In the genomic region with DNA sequence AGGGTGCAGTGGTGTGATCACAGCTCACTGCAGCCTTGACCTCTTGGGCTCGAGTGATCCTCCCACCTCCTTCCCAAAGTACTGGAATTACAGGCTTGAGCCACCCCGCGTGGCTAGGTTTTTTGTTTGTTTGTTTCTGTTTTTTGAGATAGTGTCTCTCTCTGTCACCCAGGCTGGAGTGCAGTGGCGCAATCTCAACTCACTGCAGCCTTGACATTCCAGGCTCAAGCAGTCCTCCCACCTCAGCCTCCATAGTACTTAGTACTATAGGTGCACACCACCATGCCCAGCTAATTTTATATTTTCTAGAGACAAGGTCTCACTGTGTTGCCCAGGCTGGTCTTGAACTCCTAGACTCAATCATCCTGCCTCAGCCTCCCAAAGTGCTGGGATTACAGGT, we compare ENCODE assay signal across 7 cellular contexts. TPM values are rescaled to one million over a fixed set of nuclear protein-coding genes. Genes with fewer than 3 reads are reported as not detected.
"Had no signal": no experiment of that assay in that cellular context is flagged by ENCODE, and none has a peak within 500 bp of the region (broad histone marks: within the 10 kb centered on the region; RNA-seq: fewer than 3 reads in every experiment).

No MANE protein-coding gene starts in this region.

RNA-seq across cellular contexts. Expression of a gene that starts 47.6 kb away (rescaled TPM):
- total RNA-seq: GM23248, GM23338, H1, H4, H7, H9, HFFc6 had no signal
- polyA plus RNA-seq: GM23248, GM23338 had no signal
